Comparison of ENCODE assay signal across 27 cellular contexts in the genomic region with DNA sequence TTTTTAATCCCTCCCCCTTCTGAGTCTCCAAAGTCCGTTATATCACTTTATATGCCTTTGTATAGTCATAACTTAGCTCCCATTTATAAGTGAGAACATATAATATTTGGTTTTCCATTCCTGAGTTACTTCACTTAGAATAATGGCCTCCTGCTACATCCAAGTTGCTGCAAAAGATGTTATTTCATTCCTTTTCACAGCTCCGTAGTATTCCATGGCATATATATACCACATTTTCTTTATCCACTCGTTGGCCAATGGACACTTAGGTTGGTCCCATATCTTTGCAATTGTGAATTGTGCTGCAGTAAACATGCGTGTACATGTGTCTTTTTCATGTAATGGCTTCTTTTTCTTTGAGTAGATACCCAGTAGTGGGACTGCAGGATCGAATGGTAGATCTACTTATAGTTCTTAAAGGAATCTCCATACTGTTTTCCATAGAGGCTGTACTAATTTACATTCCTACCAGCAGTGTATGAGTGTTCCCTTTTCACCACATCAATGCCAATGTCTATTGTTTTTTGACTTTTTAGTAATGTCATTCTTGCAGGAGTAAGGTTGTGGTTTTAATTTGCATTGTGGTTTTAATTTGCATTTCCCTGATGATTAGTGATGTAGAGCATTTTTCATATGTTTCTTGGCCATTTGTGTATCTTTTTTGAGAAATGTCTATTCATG. TPM values are rescaled to one million over a fixed set of nuclear protein-coding genes. Genes with fewer than 3 reads are reported as not detected.
DNase-seq lines count a peak whose midpoint lies in the region; ATAC-seq, FAIRE-seq and TF ChIP-seq lines count a peak whose summit lies in the region.
"Had no signal": no experiment of that assay in that cellular context is flagged by ENCODE, and none has a peak within 500 bp of the region (broad histone marks: within the 10 kb centered on the region; RNA-seq: fewer than 3 reads in every experiment).

No MANE protein-coding gene starts in this region.

- 98% methylated on average over 5 of the region's 5 CpGs for WGBS in right cardiac atrium

- H3K4me3 Mint-ChIP-seq in activated T-cell treated with anti-CD3 and anti-CD28 coated beads, Interleukin-2, amount 50 U/mL, for 24 hours: peak overlapping the region; percentile 3
- H3K4me3 Mint-ChIP-seq in activated B cell treated with CpG ODN at 0.5 μM for 24 hours: no peak overlapping the region
- peak overlapping the region in 9 of 10 donors; percentile 2 to 64 (median 46) for H3K4me3 Mint-ChIP-seq in naive thymus-derived CD8-positive, alpha-beta T cell
- H3K4me3 Mint-ChIP-seq: natural killer cell treated with Interleukin-12 subunit alpha and Interleukin-12 subunit beta and Interleukin-15 and Interleukin-18, amount 100 ng/mL, for 72 hours; WTC11 had no signal

- peak; percentile 60 for ATAC-seq in activated B cell treated with CpG ODN at 0.5 μM for 24 hours (ENCODE audit: low read depth)
- ATAC-seq in naive thymus-derived CD8-positive, alpha-beta T cell: peak; percentile 41 to 59
- ATAC-seq in right cardiac atrium: no peak
- ATAC-seq: gastrocnemius medialis; natural killer cell treated with Interleukin-12 subunit alpha and Interleukin-12 subunit beta and Interleukin-15 and Interleukin-18, amount 100 ng/mL, for 72 hours; WTC11 had no signal

- no peak overlapping the region for H3K27ac ChIP-seq in right cardiac atrium (ENCODE audit: low read length)
- no peak overlapping the region for H3K27ac ChIP-seq in A673 (ENCODE audit: low read depth, low read length, poor library complexity, severe bottlenecking)
- H3K27ac ChIP-seq: BLaER1 treated with 17β-estradiol and CSF1 and Interleukin-3, amounts not matched to agents 10 nM and 100 nM; esophagus squamous epithelium; gastrocnemius medialis; HL-60; left ventricle myocardium inferior; suprapubic skin had no signal

- no peaks in the 10 kb centered on the region for H3K27me3 Mint-ChIP-seq in activated T-cell treated with anti-CD3 and anti-CD28 coated beads, Interleukin-2, amount 50 U/mL, for 24 hours
- H3K27me3 Mint-ChIP-seq in activated B cell treated with CpG ODN at 0.5 μM for 24 hours: peaks cover 63% of the 10 kb centered on the region
- peaks cover 0 to 13% (median 0%) of the 10 kb centered on the region in 5 donors for H3K27me3 Mint-ChIP-seq in naive thymus-derived CD8-positive, alpha-beta T cell

- H3K4me1 ChIP-seq in right cardiac atrium (ENCODE audit: control insufficient read depth, insufficient read depth, low read length) (no peaks in the 10 kb centered on the region), A673 (ENCODE audit: insufficient read depth, low read length, poor library complexity, severe bottlenecking) (no peaks in the 10 kb centered on the region)

- H3K4me3 ChIP-seq in right cardiac atrium (ENCODE audit: low read length): no peak overlapping the region
- H3K4me3 ChIP-seq in A673 (ENCODE audit: low read depth, low read length, poor library complexity, severe bottlenecking): no peak overlapping the region
- H3K4me3 ChIP-seq: BLaER1 treated with 17β-estradiol and CSF1 and Interleukin-3, amounts not matched to agents 10 nM and 100 nM; esophagus squamous epithelium; gastrocnemius medialis; left ventricle myocardium inferior; suprapubic skin had no signal

- no peaks in the 10 kb centered on the region for H3K9me3 ChIP-seq in right cardiac atrium (ENCODE audit: control insufficient read depth, low read length)
- no peaks in the 10 kb centered on the region for H3K9me3 ChIP-seq in A673 (ENCODE audit: low read depth, low read length, poor library complexity, severe bottlenecking)
- H3K9me3 ChIP-seq: esophagus squamous epithelium, gastrocnemius medialis, left ventricle myocardium inferior, suprapubic skin had no signal

- DNase-seq in activated T-cell treated with anti-CD3 and anti-CD28 coated beads, Interleukin-2, amount 50 U/mL, for 24 hours: no peak
- DNase-seq in activated T-cell treated with anti-CD3 and anti-CD28 coated beads, Interleukin-2, amount 50 U/mL, for 48 hours: no peak
- no peak for DNase-seq in GM18507 (ENCODE audit: extremely low spot score, insufficient read length, low read depth)
- no peak for DNase-seq in activated B cell treated with CpG ODN at 0.5 μM for 24 hours
- peak in 2 of 10 donors; percentile 40 to 51 for DNase-seq in naive thymus-derived CD8-positive, alpha-beta T cell
- DNase-seq in NCI-H510A treated with DMSO at 0.1 percent for 48 hours (lab: John Stamatoyannopoulos, UW): no peak
- DNase-seq in right cardiac atrium: no peak
- no peak for DNase-seq in A673 (ENCODE audit: low spot score)
- DNase-seq: ACHN; cortex of kidney; esophagus squamous epithelium; gastrocnemius medialis; HCEC 1CT; hypothalamus; left ventricle myocardium inferior; NCI-H1092 treated with DMSO at 0.1 percent for 48 hours; NCI-H2029 treated with DMSO at 0.1 percent for 48 hours; NCI-H226; small intestine; stimulated activated CD4-positive, alpha-beta T cell treated with anti-CD3 and anti-CD28 coated beads, Interleukin-2, amount 100 ng/mL, for 24 hours had no signal

- peak; percentile 60 for FAIRE-seq in GM18507 (lab: Jason Lieb, UNC)
- FAIRE-seq: bronchial epithelial cell, small intestine had no signal

- no peaks in the 10 kb centered on the region for H3K9me3 Mint-ChIP-seq in activated T-cell treated with anti-CD3 and anti-CD28 coated beads, Interleukin-2, amount 50 U/mL, for 24 hours
- H3K9me3 Mint-ChIP-seq in activated B cell treated with CpG ODN at 0.5 μM for 24 hours: peaks cover 8% of the 10 kb centered on the region
- H3K9me3 Mint-ChIP-seq in naive thymus-derived CD8-positive, alpha-beta T cell: peaks cover 0 to 8% (median 0%) of the 10 kb centered on the region in 9 donors
- H3K9me3 Mint-ChIP-seq: natural killer cell treated with Interleukin-12 subunit alpha and Interleukin-12 subunit beta and Interleukin-15 and Interleukin-18, amount 100 ng/mL, for 72 hours had no signal

- POLR2A ChIA-PET in activated B cell treated with CpG ODN at 0.5 μM for 24 hours (lab: Charles Lee): interaction anchor here (0.9 kb wide), 1 partner anchor 47 kb away, joined by 3 read pairs; no protein-coding TSS in a partner anchor
- POLR2A ChIA-PET in naive thymus-derived CD8-positive, alpha-beta T cell (lab: Charles Lee): interaction anchor here (1.2 kb wide), 1 partner anchor 14 kb away, joined by 4 read pairs; no protein-coding TSS in a partner anchor
- POLR2A ChIA-PET in A673 (lab: Charles Lee; ENCODE audit: low non-redundant PET): no interaction called here

- peak overlapping the region; percentile 49 for H3K27ac Mint-ChIP-seq in activated T-cell treated with anti-CD3 and anti-CD28 coated beads, Interleukin-2, amount 50 U/mL, for 24 hours
- H3K27ac Mint-ChIP-seq in activated B cell treated with CpG ODN at 0.5 μM for 24 hours: no peak overlapping the region
- H3K27ac Mint-ChIP-seq in naive thymus-derived CD8-positive, alpha-beta T cell: peak overlapping the region; percentile 36 to 98 (median 59)
- H3K27ac Mint-ChIP-seq: activated T-helper 2 cell treated with anti-CD3 and anti-CD28 coated beads, Interferon-gamma antibody, Interleukin-2, Interleukin-4, amounts not matched to agents 10 μg/mL and 5 μg/mL and 100 μg/mL, durations not matched to agents 14 hours and 24 hours and 36 hours; natural killer cell treated with Interleukin-12 subunit alpha and Interleukin-12 subunit beta and Interleukin-15 and Interleukin-18, amount 100 ng/mL, for 72 hours; WTC11 had no signal

- BruUV-seq in A673 (replicated peaks; lab: Mats Ljungman, UMichigan): no TSS peak

- no peaks in the 10 kb centered on the region for H3K27me3 ChIP-seq in right cardiac atrium (ENCODE audit: control insufficient read depth, insufficient read depth)
- H3K27me3 ChIP-seq in A673 (replicated peaks; ENCODE audit: insufficient read depth, low read depth, low read length, poor library complexity): peaks cover 26% of the 10 kb centered on the region
- H3K27me3 ChIP-seq: esophagus squamous epithelium, gastrocnemius medialis, suprapubic skin had no signal

- CTCF ChIA-PET in activated B cell treated with CpG ODN at 0.5 μM for 24 hours (lab: Charles Lee): no interaction called here
- CTCF ChIA-PET in A673 (lab: Charles Lee): no interaction called here

- no peaks in the 10 kb centered on the region for H3K36me3 ChIP-seq in A673 (ENCODE audit: insufficient read depth, low read length, poor library complexity, severe bottlenecking)
- H3K36me3 ChIP-seq: BLaER1 treated with 17β-estradiol and CSF1 and Interleukin-3, amounts not matched to agents 10 nM and 100 nM; esophagus squamous epithelium; gastrocnemius medialis; left ventricle myocardium inferior; suprapubic skin had no signal

- intact Hi-C loops in activated B cell treated with CpG ODN at 0.5 μM for 24 hours (cut with micrococcal nuclease): no loop called here
- intact Hi-C loops in right cardiac atrium (cut with DNase I): no loop called here
- intact Hi-C loops in A673 (cut with micrococcal nuclease; ENCODE audit: unreplicated experiment): no loop called here

- peaks cover 73% of the 10 kb centered on the region for H3K4me1 Mint-ChIP-seq in activated T-cell treated with anti-CD3 and anti-CD28 coated beads, Interleukin-2, amount 50 U/mL, for 24 hours (ENCODE audit: low read depth)
- peaks cover 14% of the 10 kb centered on the region for H3K4me1 Mint-ChIP-seq in activated B cell treated with CpG ODN at 0.5 μM for 24 hours
- peaks cover 39 to 91% (median 84%) of the 10 kb centered on the region in 4 donors for H3K4me1 Mint-ChIP-seq in naive thymus-derived CD8-positive, alpha-beta T cell

- no peak for TF ChIP-seq CTCF in activated B cell treated with CpG ODN at 0.5 μM for 24 hours (IDR thresholded peaks at IDR 0.05)
- TF ChIP-seq CTCF in A673 (conservative IDR thresholded peaks at IDR 0.05; ENCODE audit: low read depth, low read length): no peak

- peaks cover 3% of the 10 kb centered on the region for H3K36me3 Mint-ChIP-seq in activated T-cell treated with anti-CD3 and anti-CD28 coated beads, Interleukin-2, amount 50 U/mL, for 24 hours (ENCODE audit: low read depth)
- no peaks in the 10 kb centered on the region for H3K36me3 Mint-ChIP-seq in activated B cell treated with CpG ODN at 0.5 μM for 24 hours (ENCODE audit: low read depth)
- peaks cover 0 to 15% (median 14%) of the 10 kb centered on the region in 3 donors for H3K36me3 Mint-ChIP-seq in naive thymus-derived CD8-positive, alpha-beta T cell
- H3K36me3 Mint-ChIP-seq: natural killer cell treated with Interleukin-12 subunit alpha and Interleukin-12 subunit beta and Interleukin-15 and Interleukin-18, amount 100 ng/mL, for 72 hours; WTC11 had no signal

RNA-seq across cellular contexts. Expression of a gene that starts 12.3 kb away (rescaled TPM):
- total RNA-seq in activated B cell treated with CpG ODN at 0.5 μM for 24 hours: 0.20 and 0.34 TPM in 2 replicates
- total RNA-seq in naive thymus-derived CD8-positive, alpha-beta T cell: 10 to 100 TPM; 46.0 to 47.2 TPM
- polyA plus RNA-seq in naive thymus-derived CD8-positive, alpha-beta T cell: 10 to 100 TPM; 11.3 to 48.3 (median 11.7) TPM
- 10 to 100 TPM; 10.6 to 15.7 (median 12.8) TPM for total RNA-seq in right cardiac atrium
- polyA plus RNA-seq in right cardiac atrium: 9.1 TPM
- 0.21 and 0.22 TPM in 2 replicates for total RNA-seq in A673 (2021)

Comparison
In these comparisons a context has a peak if more than half of its experiments do, and no peak if none do; other contexts are left out.
1. ATAC-seq: peak in activated B cell treated with CpG ODN at 0.5 μM for 24 hours (single experiment) and naive thymus-derived CD8-positive, alpha-beta T cell (2 of 2); none in right cardiac atrium (0 of 2).